12 cellular contexts compared by ENCODE assay signal in genomic region chr11:64291746-64292457, GRCh38. TPM values are rescaled to one million over a fixed set of nuclear protein-coding genes. Genes with fewer than 3 reads are reported as not detected.
DNase-seq lines count a peak whose midpoint lies in the region; ATAC-seq and TF ChIP-seq lines count a peak whose summit lies in the region.
"Had no signal": no experiment of that assay in that cellular context is flagged by ENCODE, and none has a peak within 500 bp of the region (broad histone marks: within the 10 kb centered on the region; RNA-seq: fewer than 3 reads in every experiment).

No MANE protein-coding gene starts in this region.

- intact Hi-C loops in Caco-2 (cut with micrococcal nuclease; ENCODE audit: unreplicated experiment), result no loop called here

- H3K27me3 Mint-ChIP-seq in Caco-2 (ENCODE audit: insufficient read depth, unreplicated experiment), result peaks cover 14% of the 10 kb centered on the region

- H3K36me3 Mint-ChIP-seq in Caco-2 (ENCODE audit: insufficient read depth, unreplicated experiment), result peaks cover 3% of the 10 kb centered on the region
- H3K36me3 Mint-ChIP-seq: IgD-negative memory B cell had no signal

- no TSS peak for BruUV-seq in Caco-2 (replicated peaks; lab: Mats Ljungman, UMichigan)

- no peak for TF ChIP-seq CTCF in Caco-2 (IDR thresholded peaks at IDR 0.05; ENCODE audit: insufficient read depth in 1 of 2, low read depth in 1 of 2, low read length in 1 of 2, severe bottlenecking in 1 of 2, unreplicated experiment in 1 of 2)
- peak; percentile 33 for TF ChIP-seq CTCF in VCaP (conservative IDR thresholded peaks at IDR 0.05)
- TF ChIP-seq CTCF in foreskin keratinocyte (conservative IDR thresholded peaks at IDR 0.05), result no peak

- no peaks in the 10 kb centered on the region for H3K36me3 ChIP-seq in Caco-2 (ENCODE audit: control insufficient read depth, insufficient read depth, low read length)
- peaks cover 2% of the 10 kb centered on the region for H3K36me3 ChIP-seq in rectal smooth muscle tissue (ENCODE audit: control insufficient read depth, insufficient read depth, low read length)
- no peaks in the 10 kb centered on the region for H3K36me3 ChIP-seq in MG63

- DNase-seq in Caco-2 (no peak), foreskin keratinocyte (no peak), putamen (ENCODE audit: low spot score) (no peak), MG63 (no peak), activated gamma-delta T cell treated with Interleukin-2 at 50 U/mL for 16 hours (no peak)
- DNase-seq: activated CD8-positive, alpha-beta memory T cell treated with anti-CD3 and anti-CD28 coated beads for 24 hours had no signal

- no peaks in the 10 kb centered on the region for H3K9me3 Mint-ChIP-seq in Caco-2 (ENCODE audit: unreplicated experiment)

- H3K4me1 Mint-ChIP-seq in Caco-2 (ENCODE audit: low read depth, unreplicated experiment), result peaks cover 1% of the 10 kb centered on the region

- H3K9me3 ChIP-seq in Caco-2 (no peaks in the 10 kb centered on the region), MG63 (no peaks in the 10 kb centered on the region)

- H3K27ac ChIP-seq in VCaP (peak overlapping the region; percentile 36; the same call in 1 of the 2 replicates), foreskin keratinocyte (no peak overlapping the region), rectal smooth muscle tissue (ENCODE audit: low read depth, low read length) (no peak overlapping the region)

- POLR2A ChIA-PET in Caco-2 (lab: Charles Lee), result no interaction called here

- H3K4me3 ChIP-seq in Caco-2 (ENCODE audit: low read depth, low read length) (peak overlapping the region; percentile 26), rectal smooth muscle tissue (ENCODE audit: low read length) (peak overlapping the region; percentile 19), MG63 (no peak overlapping the region)

- ATAC-seq in foreskin keratinocyte (peak; percentile 15), HG03097 (IDR thresholded peaks at IDR 0.05; ENCODE audit: low FRiP score, unreplicated experiment) (no peak)

- peaks cover 7% of the 10 kb centered on the region; the same call in 1 of the 2 replicates for H3K4me1 ChIP-seq in Caco-2
- no peaks in the 10 kb centered on the region for H3K4me1 ChIP-seq in foreskin keratinocyte
- no peaks in the 10 kb centered on the region for H3K4me1 ChIP-seq in rectal smooth muscle tissue (ENCODE audit: control insufficient read depth, insufficient read depth, low read length)

- peak overlapping the region; percentile 70 for H3K4me3 Mint-ChIP-seq in Caco-2 (ENCODE audit: unreplicated experiment)

- CTCF ChIA-PET in Caco-2 (lab: Charles Lee), result interaction anchor here (0.7 to 1.2 kb wide), 2 partner anchors 13 to 47 kb away, joined by 3 to 5 read pairs; no protein-coding TSS in a partner anchor

- H3K27ac Mint-ChIP-seq in Caco-2 (ENCODE audit: unreplicated experiment), result no peak overlapping the region
- H3K27ac Mint-ChIP-seq: IgD-negative memory B cell had no signal

- H3K9ac ChIP-seq in rectal smooth muscle tissue (ENCODE audit: low read length), result no peak overlapping the region

- H3K27me3 ChIP-seq in Caco-2 (replicated peaks; ENCODE audit: control insufficient read depth, insufficient read depth, low read length) (peaks cover 2% of the 10 kb centered on the region; the same call in 1 of the 2 replicates), foreskin keratinocyte (peaks cover 69% of the 10 kb centered on the region), rectal smooth muscle tissue (ENCODE audit: control insufficient read depth, insufficient read depth, low read length) (peaks cover 35% of the 10 kb centered on the region), MG63 (no peaks in the 10 kb centered on the region)

RNA-seq across cellular contexts. Expression of gene KCNK4, which starts 0.8 kb away (rescaled TPM):
- total RNA-seq in Caco-2 (2022), result not detected in 2 replicates
- not detected in 2 replicates for total RNA-seq in foreskin keratinocyte
- 0.03 and 0.06 TPM in 2 replicates for polyA plus RNA-seq in foreskin keratinocyte
- not detected in 2 replicates for total RNA-seq in MG63 (2014; rRNA removed; shearing (Covaris generic); ENCODE audit: low replicate concordance)
- total RNA-seq: pulmonary artery endothelial cell, ureter had no signal
- polyA plus RNA-seq: IgD-negative memory B cell had no signal

RNA-seq across cellular contexts. Expression of gene GPR137, which starts 6.3 kb away (rescaled TPM):
- total RNA-seq in Caco-2 (2022) (52.2 and 58.5 TPM in 2 replicates), foreskin keratinocyte (18.3 and 19.0 TPM in 2 replicates)
- polyA plus RNA-seq in foreskin keratinocyte, result 29.0 and 31.2 TPM in 2 replicates
- 14.9 and 15.0 TPM in 2 replicates for total RNA-seq in MG63 (2014; rRNA removed; shearing (Covaris generic); ENCODE audit: low replicate concordance)

RNA-seq across cellular contexts. Expression of gene BAD, which starts 7.4 kb away (rescaled TPM):
- 50.5 and 51.6 TPM in 2 replicates for total RNA-seq in Caco-2 (2022)
- 125 TPM in 2 replicates for total RNA-seq in foreskin keratinocyte
- 181 TPM in 2 replicates for polyA plus RNA-seq in foreskin keratinocyte
- total RNA-seq in MG63 (2014; rRNA removed; shearing (Covaris generic); ENCODE audit: low replicate concordance), result 127 and 166 TPM in 2 replicates

RNA-seq across cellular contexts. Expression of gene CATSPERZ, which starts 8.3 kb away (rescaled TPM):
- total RNA-seq in Caco-2 (2022) (12.8 and 16.7 TPM in 2 replicates), foreskin keratinocyte (0.44 and 0.46 TPM in 2 replicates)
- polyA plus RNA-seq in foreskin keratinocyte, result 0.80 and 1.1 TPM in 2 replicates
- not detected in 2 replicates for total RNA-seq in MG63 (2014; rRNA removed; shearing (Covaris generic); ENCODE audit: low replicate concordance)
- total RNA-seq: ureter had no signal
- polyA plus RNA-seq: IgD-negative memory B cell had no signal

RNA-seq across cellular contexts. Expression of gene ESRRA, which starts 13.4 kb away (rescaled TPM):
- 66.9 and 71.7 TPM in 2 replicates for total RNA-seq in Caco-2 (2022)
- 49.1 and 50.9 TPM in 2 replicates for total RNA-seq in foreskin keratinocyte
- polyA plus RNA-seq in foreskin keratinocyte, result 46.1 and 49.9 TPM in 2 replicates
- total RNA-seq in MG63 (2014; rRNA removed; shearing (Covaris generic); ENCODE audit: low replicate concordance), result 52.0 and 79.2 TPM in 2 replicates
